ENCODE assay signal across 23 cellular contexts in genomic region chr9:134679616-134680392, GRCh38. TPM values are rescaled to one million over a fixed set of nuclear protein-coding genes. Genes with fewer than 3 reads are reported as not detected.
A peak's percentile ranks its signal among the peaks of the same experiment; 100 is the strongest.
DNase-seq lines count a peak whose midpoint lies in the region; ATAC-seq, FAIRE-seq and TF ChIP-seq lines count a peak whose summit lies in the region.
"Had no signal": no experiment of that assay in that cellular context is flagged by ENCODE, and none has a peak within 500 bp of the region (broad histone marks: within the 10 kb centered on the region; RNA-seq: fewer than 3 reads in every experiment).

No MANE protein-coding gene starts in this region.

- H3K36me3 Mint-ChIP-seq in activated naive CD8-positive, alpha-beta T cell treated with anti-CD3 and anti-CD28 coated beads, Interleukin-2, amount 10 ng/mL, durations not matched to agents 7 days and 5 days, result no peaks in the 10 kb centered on the region
- no peaks in the 10 kb centered on the region for H3K36me3 Mint-ChIP-seq in activated naive CD8-positive, alpha-beta T cell treated with anti-CD3 and anti-CD28 coated beads, Interleukin-2, amount 50 U/mL, for 24 hours (ENCODE audit: low read depth)
- peaks cover 16% of the 10 kb centered on the region for H3K36me3 Mint-ChIP-seq in astrocyte (ENCODE audit: low read depth, unreplicated experiment)
- H3K36me3 Mint-ChIP-seq: IgD-negative memory B cell had no signal

- H3K27me3 ChIP-seq in astrocyte (ENCODE audit: insufficient read depth, low read length), result no peaks in the 10 kb centered on the region
- peaks cover 0 to 10% (median 2%) of the 10 kb centered on the region in 3 experiments for H3K27me3 ChIP-seq in neuronal stem cell (ENCODE audit: control insufficient read depth in 3 of 3, insufficient read depth in 3 of 3, low read depth in 1 of 3, low read length in 3 of 3)
- no peaks in the 10 kb centered on the region for H3K27me3 ChIP-seq in upper lobe of right lung

- H3K23ac ChIP-seq in neuronal stem cell (ENCODE audit: low read depth, low read length, poor library complexity), result peak overlapping the region; percentile 26

- no CpG with 5 or more reads among the region's 19 CpGs for WGBS in neuronal stem cell (ENCODE audit: extremely low coverage in 2 of 2, insufficient read length in 2 of 2, insufficient replicate concordance in 1 of 2), 2 donors

- no peak overlapping the region for H4K91ac ChIP-seq in neuronal stem cell (ENCODE audit: low read depth, low read length, poor library complexity)

- H3K4me3 ChIP-seq in astrocyte (ENCODE audit: insufficient read depth, low read depth, low read length) (no peak overlapping the region), neuronal stem cell (ENCODE audit: low read length in 2 of 2) (no peak overlapping the region), upper lobe of right lung (no peak overlapping the region)
- H3K4me3 ChIP-seq: GM23338 had no signal

- peak overlapping the region; percentile 40 for H3K9ac ChIP-seq in astrocyte (ENCODE audit: low read length)
- no peak overlapping the region for H3K9ac ChIP-seq in neuronal stem cell (ENCODE audit: low read depth, low read length, poor library complexity)

- no peak overlapping the region for H2AK5ac ChIP-seq in neuronal stem cell (ENCODE audit: low read depth, low read length)

- H3K9me3 ChIP-seq in astrocyte (ENCODE audit: insufficient read depth, low read depth, low read length) (no peaks in the 10 kb centered on the region), neuronal stem cell (replicated peaks in 1 of 2; ENCODE audit: control insufficient read depth in 2 of 2, insufficient read depth in 1 of 2, low read depth in 1 of 2, low read length in 2 of 2) (no peaks in the 10 kb centered on the region), upper lobe of right lung (no peaks in the 10 kb centered on the region)

- no peak overlapping the region for H2BK12ac ChIP-seq in neuronal stem cell (ENCODE audit: low read length)

- peak; percentile 18 for DNase-seq in activated naive CD8-positive, alpha-beta T cell treated with anti-CD3 and anti-CD28 coated beads, Interleukin-2, amount 10 ng/mL, durations not matched to agents 7 days and 5 days
- DNase-seq in activated naive CD8-positive, alpha-beta T cell treated with anti-CD3 and anti-CD28 coated beads, Interleukin-2, amount 50 U/mL, for 24 hours, result no peak
- no peak for DNase-seq in astrocyte (ENCODE audit: low read depth)
- no peak for DNase-seq in neuronal stem cell (ENCODE audit: low spot score)
- peak; percentile 56 for DNase-seq in upper lobe of right lung
- DNase-seq in cortex of kidney (lab: John Stamatoyannopoulos, UW), result no peak
- no peak for DNase-seq in iPS-NIHi7 (ENCODE audit: extremely low spot score)
- DNase-seq: 8988T, HCEC 1CT, Karpas-422, NCI-H1417 treated with DMSO at 0.1 percent for 48 hours, NCI-H1930, NCI-H226, NCI-H524 treated with DMSO at 0.1 percent for 48 hours, PC-3, RPMI8226 had no signal

- no peak overlapping the region for H3K27ac ChIP-seq in astrocyte (ENCODE audit: low read depth, low read length)
- H3K27ac ChIP-seq in neuronal stem cell (replicated peaks; ENCODE audit: low read length), result no peak overlapping the region
- no peak overlapping the region for H3K27ac ChIP-seq in upper lobe of right lung

- H2AFZ ChIP-seq in astrocyte (ENCODE audit: low read depth, low read length), result no peak overlapping the region
- no peak overlapping the region for H2AFZ ChIP-seq in neuronal stem cell (ENCODE audit: low read length)
- H2AFZ ChIP-seq: GM23338 had no signal

- H3K4me2 ChIP-seq in astrocyte (ENCODE audit: low read length) (peak overlapping the region; percentile 63), neuronal stem cell (ENCODE audit: insufficient read depth, low read length, poor library complexity, severe bottlenecking) (no peak overlapping the region)
- H3K4me2 ChIP-seq: GM23338 had no signal

- no peak overlapping the region for H3K27ac Mint-ChIP-seq in activated naive CD8-positive, alpha-beta T cell treated with anti-CD3 and anti-CD28 coated beads, Interleukin-2, amount 10 ng/mL, durations not matched to agents 7 days and 5 days
- H3K27ac Mint-ChIP-seq in activated naive CD8-positive, alpha-beta T cell treated with anti-CD3 and anti-CD28 coated beads, Interleukin-2, amount 50 U/mL, for 24 hours, result no peak overlapping the region
- H3K27ac Mint-ChIP-seq in astrocyte (ENCODE audit: unreplicated experiment), result peak overlapping the region; percentile 83
- H3K27ac Mint-ChIP-seq: GM23338, IgD-negative memory B cell had no signal

- ATAC-seq in activated naive CD8-positive, alpha-beta T cell treated with anti-CD3 and anti-CD28 coated beads, Interleukin-2, amount 10 ng/mL, durations not matched to agents 7 days and 5 days (ENCODE audit: low read depth), result no peak
- no peak for ATAC-seq in activated naive CD8-positive, alpha-beta T cell treated with anti-CD3 and anti-CD28 coated beads, Interleukin-2, amount 50 U/mL, for 24 hours
- ATAC-seq in upper lobe of right lung (no peak), HG02588 (IDR thresholded peaks at IDR 0.05; ENCODE audit: unreplicated experiment) (no peak)
- ATAC-seq: PC-3 had no signal

- peaks cover 44% of the 10 kb centered on the region for H3K4me1 ChIP-seq in astrocyte (ENCODE audit: insufficient read depth, low read length)
- H3K4me1 ChIP-seq in neuronal stem cell (ENCODE audit: control insufficient read depth in 2 of 2, insufficient read depth in 1 of 2, low read depth in 1 of 2, low read length in 2 of 2), result peaks cover 0 to 15% of the 10 kb centered on the region in 2 donors
- H3K4me1 ChIP-seq in upper lobe of right lung, result no peaks in the 10 kb centered on the region

- H3K9me3 Mint-ChIP-seq in activated naive CD8-positive, alpha-beta T cell treated with anti-CD3 and anti-CD28 coated beads, Interleukin-2, amount 10 ng/mL, durations not matched to agents 7 days and 5 days, result no peaks in the 10 kb centered on the region
- peaks cover 8% of the 10 kb centered on the region for H3K9me3 Mint-ChIP-seq in activated naive CD8-positive, alpha-beta T cell treated with anti-CD3 and anti-CD28 coated beads, Interleukin-2, amount 50 U/mL, for 24 hours
- no peaks in the 10 kb centered on the region for H3K9me3 Mint-ChIP-seq in astrocyte (ENCODE audit: unreplicated experiment)
- H3K9me3 Mint-ChIP-seq: GM23338 had no signal

- intact Hi-C loops in upper lobe of right lung (cut with DNase I), result no loop called here

- no peak overlapping the region for H4K8ac ChIP-seq in neuronal stem cell (ENCODE audit: low read depth, low read length)

- TF ChIP-seq CTCF in astrocyte (IDR thresholded peaks at IDR 0.05; ENCODE audit: insufficient read depth, low read depth, low read length) (no peak), upper lobe of right lung (IDR thresholded peaks at IDR 0.05) (no peak)

- H4K20me1 ChIP-seq in astrocyte (ENCODE audit: insufficient read depth, low read length), result peaks cover 97% of the 10 kb centered on the region

- no peak overlapping the region for H3K14ac ChIP-seq in neuronal stem cell (ENCODE audit: low read length)

- no peak overlapping the region for H3K4ac ChIP-seq in neuronal stem cell (ENCODE audit: low read length)

- H2BK15ac ChIP-seq in neuronal stem cell (ENCODE audit: low read length), result no peak overlapping the region

- FAIRE-seq in astrocyte (lab: Jason Lieb, UNC), result no peak
- FAIRE-seq: G401.6, GM19239, HTR-8/SVneo had no signal

- peaks cover 2% of the 10 kb centered on the region for H3K79me1 ChIP-seq in neuronal stem cell (ENCODE audit: low read depth, low read length)

- H3K4me1 Mint-ChIP-seq in activated naive CD8-positive, alpha-beta T cell treated with anti-CD3 and anti-CD28 coated beads, Interleukin-2, amount 10 ng/mL, durations not matched to agents 7 days and 5 days, result no peaks in the 10 kb centered on the region
- H3K4me1 Mint-ChIP-seq in activated naive CD8-positive, alpha-beta T cell treated with anti-CD3 and anti-CD28 coated beads, Interleukin-2, amount 50 U/mL, for 24 hours, result no peaks in the 10 kb centered on the region
- peaks cover 73% of the 10 kb centered on the region for H3K4me1 Mint-ChIP-seq in astrocyte (ENCODE audit: low read depth, unreplicated experiment)
- H3K4me1 Mint-ChIP-seq: IgD-negative memory B cell had no signal

- peak overlapping the region; percentile 50 for H3K18ac ChIP-seq in neuronal stem cell (ENCODE audit: low read length)

- no peak overlapping the region for H2BK120ac ChIP-seq in neuronal stem cell (ENCODE audit: low read depth, low read length)

- peaks cover 5% of the 10 kb centered on the region for H3K36me3 ChIP-seq in astrocyte (ENCODE audit: insufficient read depth, low read length)
- H3K36me3 ChIP-seq in neuronal stem cell (replicated peaks in 1 of 2; ENCODE audit: control insufficient read depth in 2 of 2, insufficient read depth in 2 of 2, low read length in 2 of 2), result no peaks in the 10 kb centered on the region
- no peaks in the 10 kb centered on the region for H3K36me3 ChIP-seq in upper lobe of right lung

- POLR2A ChIA-PET in activated naive CD8-positive, alpha-beta T cell treated with anti-CD3 and anti-CD28 coated beads, Interleukin-2, amount 10 ng/mL, durations not matched to agents 7 days and 5 days (lab: Charles Lee), result no interaction called here

- H3K79me2 ChIP-seq in astrocyte (ENCODE audit: insufficient read depth, low read length), result peaks cover 97% of the 10 kb centered on the region

- H2BK5ac ChIP-seq in neuronal stem cell (ENCODE audit: low read length), result no peak overlapping the region

- no peaks in the 10 kb centered on the region for H3K27me3 Mint-ChIP-seq in activated naive CD8-positive, alpha-beta T cell treated with anti-CD3 and anti-CD28 coated beads, Interleukin-2, amount 10 ng/mL, durations not matched to agents 7 days and 5 days
- H3K27me3 Mint-ChIP-seq in activated naive CD8-positive, alpha-beta T cell treated with anti-CD3 and anti-CD28 coated beads, Interleukin-2, amount 50 U/mL, for 24 hours, result no peaks in the 10 kb centered on the region
- no peaks in the 10 kb centered on the region for H3K27me3 Mint-ChIP-seq in astrocyte (ENCODE audit: low read depth, unreplicated experiment)
- H3K27me3 Mint-ChIP-seq: IgD-negative memory B cell had no signal

- H3K4me3 Mint-ChIP-seq in activated naive CD8-positive, alpha-beta T cell treated with anti-CD3 and anti-CD28 coated beads, Interleukin-2, amount 10 ng/mL, durations not matched to agents 7 days and 5 days, result no peak overlapping the region
- no peak overlapping the region for H3K4me3 Mint-ChIP-seq in activated naive CD8-positive, alpha-beta T cell treated with anti-CD3 and anti-CD28 coated beads, Interleukin-2, amount 50 U/mL, for 24 hours
- H3K4me3 Mint-ChIP-seq in astrocyte (ENCODE audit: unreplicated experiment), result no peak overlapping the region
- H3K4me3 Mint-ChIP-seq: GM23338, IgD-negative memory B cell had no signal

RNA-seq across cellular contexts. Expression of gene COL5A1, which starts 38.2 kb away (rescaled TPM):
- under 1 TPM; 0.71 to 0.86 TPM for total RNA-seq in activated naive CD8-positive, alpha-beta T cell treated with anti-CD3 and anti-CD28 coated beads, Interleukin-2, amount 10 ng/mL, durations not matched to agents 7 days and 5 days
- total RNA-seq in astrocyte (1,055 and 1,568 TPM in 2 replicates), upper lobe of right lung (37.8 TPM)
- polyA plus RNA-seq in neuronal stem cell (2013, experiment 1 of 2), result 10.1 TPM
- polyA plus RNA-seq in neuronal stem cell (2013, experiment 2 of 2), result 10.2 TPM
- total RNA-seq: MCF 10A had no signal
- polyA plus RNA-seq: IgD-negative memory B cell had no signal

Comparison
In these comparisons a context has a peak if more than half of its experiments do, and no peak if none do; other contexts are left out.
1. DNase-seq: peak in activated naive CD8-positive, alpha-beta T cell treated with anti-CD3 and anti-CD28 coated beads, Interleukin-2, amount 10 ng/mL, durations not matched to agents 7 days and 5 days (single experiment) and upper lobe of right lung (single experiment); none in activated naive CD8-positive, alpha-beta T cell treated with anti-CD3 and anti-CD28 coated beads, Interleukin-2, amount 50 U/mL, for 24 hours (single experiment), astrocyte (single experiment), neuronal stem cell (single experiment), cortex of kidney (single experiment) and iPS-NIHi7 (single experiment).
2. RNA of gene COL5A1, which starts 38.2 kb away (total RNA-seq): 1,055 to 1,568 TPM in astrocyte; 37.8 TPM in upper lobe of right lung (single experiment) and 0.71 to 0.86 TPM in activated naive CD8-positive, alpha-beta T cell treated with anti-CD3 and anti-CD28 coated beads, Interleukin-2, amount 10 ng/mL, durations not matched to agents 7 days and 5 days; every median in the first group is over 10 times any median in the second.